Comparison of ENCODE assay signal across 25 cellular contexts in genomic region chr13:35597451-35597850, GRCh38.
"Had no signal": no experiment of that assay in that cellular context is flagged by ENCODE, and none has a peak within 500 bp of the region (broad histone marks: within the 10 kb centered on the region; RNA-seq: fewer than 3 reads in every experiment).

No MANE protein-coding gene starts in this region.

- H3K27ac ChIP-seq: hepatocyte, lower lobe of right lung, ovary, right lobe of liver, upper lobe of right lung had no signal

- H3K4me3 ChIP-seq: heart right ventricle, hepatocyte, lower lobe of right lung, mucosa of descending colon, ovary, right atrium auricular region, right lobe of liver, smooth muscle cell, tibial nerve, upper lobe of right lung had no signal

- FAIRE-seq: urothelium cell line had no signal

- DNase-seq: heart right ventricle; islet precursor cell; left ventricle myocardium superior; lower lobe of right lung; mesendoderm; mucosa of descending colon; naive thymus-derived CD4-positive, alpha-beta T cell; ovary; right lobe of liver; stimulated activated CD4-positive, alpha-beta T cell treated with anti-CD3 and anti-CD28 coated beads, Interleukin-1b, Interleukin-23, amount 100 ng/mL, for 48 hours; stimulated activated CD4-positive, alpha-beta T cell treated with anti-CD3 and anti-CD28 coated beads, Interleukin-2, amount 100 ng/mL, for 48 hours; stimulated activated CD4-positive, alpha-beta T cell treated with anti-CD3 and anti-CD28 coated beads, Interleukin-4, amount 100 ng/mL, for 4 hours; stimulated activated CD8-positive, alpha-beta memory T cell treated with anti-CD3 and anti-CD28 coated beads, Interleukin-4, amount 100 ng/mL, for 48 hours; stimulated activated naive CD4-positive, alpha-beta T cell treated with Interleukin-2 at 50 U/mL for 16 hours; stimulated activated naive CD8-positive, alpha-beta T cell treated with anti-CD3 and anti-CD28 coated beads, Interleukin-15, amount 100 ng/mL, for 72 hours; upper lobe of right lung had no signal

- H2AFZ ChIP-seq: hepatocyte had no signal

- H3K27me3 Mint-ChIP-seq: naive thymus-derived CD4-positive, alpha-beta T cell; natural killer cell treated with Interleukin-12 subunit alpha and Interleukin-12 subunit beta and Interleukin-15 and Interleukin-18, amount 100 ng/mL, for 72 hours; progenitor cell of endocrine pancreas; stimulated activated memory B cell treated with anti-CD40 and anti-IgM and Interleukin-4, amounts not matched to agents 10 μg/mL and 1 μg/mL and 100 μg/mL, for 72 hours; stimulated activated naive CD8-positive, alpha-beta T cell treated with anti-CD3 and anti-CD28 coated beads, Interleukin-15, amount 100 ng/mL, for 72 hours had no signal

- H3K27me3 ChIP-seq: heart right ventricle, hepatocyte, ovary, right atrium auricular region, right lobe of liver, tibial nerve, upper lobe of right lung had no signal

- ATAC-seq: lower lobe of right lung; mucosa of descending colon; naive thymus-derived CD4-positive, alpha-beta T cell; natural killer cell treated with Interleukin-12 subunit alpha and Interleukin-12 subunit beta and Interleukin-15 and Interleukin-18, amount 100 ng/mL, for 72 hours; stimulated activated memory B cell treated with anti-CD40 and anti-IgM and Interleukin-4, amounts not matched to agents 10 μg/mL and 1 μg/mL and 100 μg/mL, for 72 hours; stimulated activated naive CD8-positive, alpha-beta T cell treated with anti-CD3 and anti-CD28 coated beads, Interleukin-15, amount 100 ng/mL, for 72 hours; upper lobe of right lung had no signal

- H3K36me3 Mint-ChIP-seq: natural killer cell treated with Interleukin-12 subunit alpha and Interleukin-12 subunit beta and Interleukin-15 and Interleukin-18, amount 100 ng/mL, for 72 hours had no signal

- H3K9me3 ChIP-seq: heart right ventricle, lower lobe of right lung, mucosa of descending colon, ovary, right atrium auricular region, right lobe of liver, tibial nerve, upper lobe of right lung had no signal

- H3K4me2 ChIP-seq: hepatocyte had no signal

- H3K9me3 Mint-ChIP-seq: mesothelial cell of epicardium; naive thymus-derived CD4-positive, alpha-beta T cell; natural killer cell treated with Interleukin-12 subunit alpha and Interleukin-12 subunit beta and Interleukin-15 and Interleukin-18, amount 100 ng/mL, for 72 hours; stimulated activated memory B cell treated with anti-CD40 and anti-IgM and Interleukin-4, amounts not matched to agents 10 μg/mL and 1 μg/mL and 100 μg/mL, for 72 hours; stimulated activated naive CD8-positive, alpha-beta T cell treated with anti-CD3 and anti-CD28 coated beads, Interleukin-15, amount 100 ng/mL, for 72 hours had no signal

- H3K79me2 ChIP-seq: hepatocyte had no signal

- H3K27ac Mint-ChIP-seq: mesothelial cell of epicardium; naive thymus-derived CD4-positive, alpha-beta T cell; natural killer cell treated with Interleukin-12 subunit alpha and Interleukin-12 subunit beta and Interleukin-15 and Interleukin-18, amount 100 ng/mL, for 72 hours; progenitor cell of endocrine pancreas; stimulated activated memory B cell treated with anti-CD40 and anti-IgM and Interleukin-4, amounts not matched to agents 10 μg/mL and 1 μg/mL and 100 μg/mL, for 72 hours; stimulated activated naive CD8-positive, alpha-beta T cell treated with anti-CD3 and anti-CD28 coated beads, Interleukin-15, amount 100 ng/mL, for 72 hours had no signal

- H3K4me1 ChIP-seq: lower lobe of right lung, right lobe of liver, upper lobe of right lung had no signal

- H3K4me3 Mint-ChIP-seq: mesothelial cell of epicardium; naive thymus-derived CD4-positive, alpha-beta T cell; natural killer cell treated with Interleukin-12 subunit alpha and Interleukin-12 subunit beta and Interleukin-15 and Interleukin-18, amount 100 ng/mL, for 72 hours; stimulated activated memory B cell treated with anti-CD40 and anti-IgM and Interleukin-4, amounts not matched to agents 10 μg/mL and 1 μg/mL and 100 μg/mL, for 72 hours; stimulated activated naive CD8-positive, alpha-beta T cell treated with anti-CD3 and anti-CD28 coated beads, Interleukin-15, amount 100 ng/mL, for 72 hours had no signal

- H3K4me1 Mint-ChIP-seq: naive thymus-derived CD4-positive, alpha-beta T cell; stimulated activated memory B cell treated with anti-CD40 and anti-IgM and Interleukin-4, amounts not matched to agents 10 μg/mL and 1 μg/mL and 100 μg/mL, for 72 hours; stimulated activated naive CD8-positive, alpha-beta T cell treated with anti-CD3 and anti-CD28 coated beads, Interleukin-15, amount 100 ng/mL, for 72 hours had no signal

- H3K36me3 ChIP-seq: lower lobe of right lung, ovary, right atrium auricular region, right lobe of liver, upper lobe of right lung had no signal
